1 cellular context compared by ENCODE assay signal in genomic region chr7:91942312-91942711, GRCh38.
A peak's percentile ranks its signal among the peaks of the same experiment; 100 is the strongest.
TF ChIP-seq lines count a peak whose summit lies in the region.

No MANE protein-coding gene starts in this region.

TF ChIP-seq in HepG2, 621 proteins besides CTCF, POLR2A, EP300 and RAD21:
- TF ChIP-seq CEBPB (IDR thresholded peaks at IDR 0.05; ENCODE audit: borderline replicate concordance, low read depth, low read length) (peak; percentile 68; the same call in 1 of the 2 replicates), ZNF44 (CRISPR knock-in tag; IDR thresholded peaks at IDR 0.05) (no peak), CEBPG (CRISPR knock-in tag; IDR thresholded peaks at IDR 0.05) (peak; percentile 39), KDM5A (IDR thresholded peaks at IDR 0.05; ENCODE audit: borderline replicate concordance, low read length) (no peak)
